In genomic region chr20:37627060-37627766, GRCh38 we compare ENCODE assay signal across 9 cellular contexts.
DNase-seq lines count a peak whose midpoint lies in the region; ATAC-seq and TF ChIP-seq lines count a peak whose summit lies in the region.
"Had no signal": no experiment of that assay in that cellular context is flagged by ENCODE, and none has a peak within 500 bp of the region (broad histone marks: within the 10 kb centered on the region; RNA-seq: fewer than 3 reads in every experiment).

No MANE protein-coding gene starts in this region.

- CTCF ChIA-PET in activated CD4-positive, alpha-beta memory T cell treated with anti-CD3 and anti-CD28 coated beads for 36 hours (lab: Charles Lee) = interaction anchor here (1.1 kb wide), 1 partner anchor 11 kb away, joined by 3 read pairs; no protein-coding TSS in a partner anchor

- 15 to 22% methylated on average over 15 of the region's 15 CpGs for WGBS in heart right ventricle, 2 donors
- WGBS in spleen, 5 donors = 29 to 38% (median 33%) methylated on average over 15 of the region's 15 CpGs

- no peak overlapping the region for H3K4me3 Mint-ChIP-seq in activated CD4-positive, alpha-beta memory T cell treated with anti-CD3 and anti-CD28 coated beads for 36 hours

- H3K27me3 Mint-ChIP-seq in activated CD4-positive, alpha-beta memory T cell treated with anti-CD3 and anti-CD28 coated beads for 36 hours = peaks cover 57% of the 10 kb centered on the region

- TF ChIP-seq POLR2A in spleen (IDR thresholded peaks at IDR 0.05) = no peak

- ATAC-seq in heart right ventricle = peak in 6 of 8 donors; percentile 58 to 67 (median 64)
- ATAC-seq: activated naive CD4-positive, alpha-beta T cell treated with anti-CD3 and anti-CD28 coated beads, Interleukin-2, amount 50 U/mL, for 72 hours had no signal

- H3K27ac Mint-ChIP-seq in activated CD4-positive, alpha-beta memory T cell treated with anti-CD3 and anti-CD28 coated beads for 36 hours = no peak overlapping the region
- H3K27ac Mint-ChIP-seq: activated naive CD4-positive, alpha-beta T cell treated with anti-CD3 and anti-CD28 coated beads, Interleukin-2, amount 50 U/mL, for 72 hours had no signal

- H3K27me3 ChIP-seq in heart right ventricle (peaks cover 0 to 59% (median 36%) of the 10 kb centered on the region in 7 donors), ascending aorta (no peaks in the 10 kb centered on the region), spleen (replicated peaks in 1 of 7) (peaks cover 0 to 83% (median 0%) of the 10 kb centered on the region in 7 donors)

- H3K9me3 ChIP-seq in heart right ventricle (no peaks in the 10 kb centered on the region), ascending aorta (no peaks in the 10 kb centered on the region), spleen (no peaks in the 10 kb centered on the region)

- in situ Hi-C loops in KBM-7 (cut with MboI; ENCODE audit: low pct_unique_long_range_greater_than_20kb, low sequenced_read_pairs) = no loop called here

- no peaks in the 10 kb centered on the region for H3K36me3 Mint-ChIP-seq in activated CD4-positive, alpha-beta memory T cell treated with anti-CD3 and anti-CD28 coated beads for 36 hours
- H3K36me3 Mint-ChIP-seq: activated naive CD4-positive, alpha-beta T cell treated with anti-CD3 and anti-CD28 coated beads, Interleukin-2, amount 50 U/mL, for 72 hours had no signal

- no peaks in the 10 kb centered on the region for H3K36me3 ChIP-seq in heart right ventricle
- no peaks in the 10 kb centered on the region for H3K36me3 ChIP-seq in ascending aorta
- H3K36me3 ChIP-seq in spleen = no peaks in the 10 kb centered on the region

- POLR2A ChIA-PET in activated CD4-positive, alpha-beta memory T cell treated with anti-CD3 and anti-CD28 coated beads for 36 hours (lab: Charles Lee) = no interaction called here

- TF ChIP-seq CTCF in heart right ventricle (IDR thresholded peaks at IDR 0.05) (no peak), ascending aorta (IDR thresholded peaks at IDR 0.05) (no peak), spleen (IDR thresholded peaks at IDR 0.05 in 8 of 11, conservative IDR thresholded peaks at IDR 0.05 in 3 of 11) (no peak)

- H3K4me1 ChIP-seq in heart right ventricle (peaks cover 0 to 5% (median 0%) of the 10 kb centered on the region in 9 donors), ascending aorta (no peaks in the 10 kb centered on the region), spleen (peaks cover 0 to 10% (median 0%) of the 10 kb centered on the region in 6 donors)

- DNase-seq in DMS 273 treated with DMSO at 0.1 percent for 48 hours (lab: John Stamatoyannopoulos, UW) = peak; percentile 19
- peak; percentile 74 for DNase-seq in KBM-7
- peak; percentile 59 for DNase-seq in activated CD4-positive, alpha-beta memory T cell treated with anti-CD3 and anti-CD28 coated beads for 36 hours
- peak; percentile 37 to 52 for DNase-seq in heart right ventricle
- DNase-seq in stimulated activated CD4-positive, alpha-beta T cell treated with anti-CD3 and anti-CD28 coated beads, Interleukin-1b, Interleukin-23, amount 100 ng/mL, for 48 hours = peak; percentile 29
- DNase-seq in NCI-H187 (lab: John Stamatoyannopoulos, UW) = no peak
- no peak for DNase-seq in ascending aorta (ENCODE audit: low spot score in 2 of 2)
- DNase-seq in spleen = no peak

- H3K4me3 ChIP-seq in heart right ventricle (no peak overlapping the region), ascending aorta (no peak overlapping the region), spleen (no peak overlapping the region)

- intact Hi-C loops in activated CD4-positive, alpha-beta memory T cell treated with anti-CD3 and anti-CD28 coated beads for 36 hours (cut with micrococcal nuclease) = no loop called here
- intact Hi-C loops in heart right ventricle (cut with DNase I) = no loop called here
- intact Hi-C loops in ascending aorta (cut with DNase I) = no loop called here
- intact Hi-C loops in spleen (cut with DNase I; ENCODE audit: low total_unique reads) = no loop called here

- H3K27ac ChIP-seq in heart right ventricle (no peak overlapping the region), ascending aorta (no peak overlapping the region), spleen (no peak overlapping the region)

- H3K4me1 Mint-ChIP-seq in activated CD4-positive, alpha-beta memory T cell treated with anti-CD3 and anti-CD28 coated beads for 36 hours (ENCODE audit: low read depth) = no peaks in the 10 kb centered on the region

- no peaks in the 10 kb centered on the region for H3K9me3 Mint-ChIP-seq in activated CD4-positive, alpha-beta memory T cell treated with anti-CD3 and anti-CD28 coated beads for 36 hours
- H3K9me3 Mint-ChIP-seq: activated naive CD4-positive, alpha-beta T cell treated with anti-CD3 and anti-CD28 coated beads, Interleukin-2, amount 50 U/mL, for 72 hours had no signal

Comparison
In these comparisons a context has a peak if more than half of its experiments do, and no peak if none do; other contexts are left out.
1. DNase-seq: peak in DMS 273 treated with DMSO at 0.1 percent for 48 hours (single experiment), KBM-7 (single experiment), activated CD4-positive, alpha-beta memory T cell treated with anti-CD3 and anti-CD28 coated beads for 36 hours (single experiment), heart right ventricle (2 of 2) and stimulated activated CD4-positive, alpha-beta T cell treated with anti-CD3 and anti-CD28 coated beads, Interleukin-1b, Interleukin-23, amount 100 ng/mL, for 48 hours (single experiment); none in NCI-H187 (0 of 2), ascending aorta (0 of 2) and spleen (single experiment).